13 cellular contexts compared by ENCODE assay signal in genomic region chr9:37229455-37229854, GRCh38.
DNase-seq lines count a peak whose midpoint lies in the region; ATAC-seq, FAIRE-seq and TF ChIP-seq lines count a peak whose summit lies in the region.
"Had no signal": no experiment of that assay in that cellular context is flagged by ENCODE, and none has a peak within 500 bp of the region (broad histone marks: within the 10 kb centered on the region; RNA-seq: fewer than 3 reads in every experiment).

No MANE protein-coding gene starts in this region.

- no peaks in the 10 kb centered on the region for H3K9me1 ChIP-seq in endothelial cell of umbilical vein (replicated peaks; ENCODE audit: control insufficient read depth, extremely low read depth, insufficient read depth, low read length)

- no peak for FAIRE-seq in A549 (lab: Jason Lieb, UNC)
- FAIRE-seq in endothelial cell of umbilical vein (lab: Jason Lieb, UNC), result no peak
- FAIRE-seq: GM18507 had no signal

- no peak for ATAC-seq in A549
- ATAC-seq in PC-3, result peak; percentile 71
- no peak for ATAC-seq in activated B cell treated with CpG ODN at 0.5 μM for 24 hours (ENCODE audit: low read depth)

- POLR2A ChIA-PET in A549 (lab: Yijun Ruan, JAX), result no interaction called here
- POLR2A ChIA-PET in PC-3 (lab: Charles Lee; ENCODE audit: unreplicated experiment), result no interaction called here
- POLR2A ChIA-PET in activated B cell treated with CpG ODN at 0.5 μM for 24 hours (lab: Charles Lee), result interaction anchor here (0.6 to 1.6 kb wide), 3 partner anchors 9 to 219 kb away, joined by 4 to 5 read pairs (median 4); no protein-coding TSS in a partner anchor
- POLR2A ChIA-PET in endothelial cell of umbilical vein (lab: Charles Lee), result no interaction called here

- H3K4me3 ChIP-seq in A549 (no peak overlapping the region), PC-3 (ENCODE audit: low read length) (no peak overlapping the region), endothelial cell of umbilical vein (replicated peaks in 1 of 3; ENCODE audit: insufficient read depth in 1 of 3, low read depth in 1 of 3, low read length in 3 of 3) (no peak overlapping the region)

- H3K9me2 ChIP-seq in PC-3 (replicated peaks; ENCODE audit: low read length), result no peaks in the 10 kb centered on the region

- H2AFZ ChIP-seq in PC-3 (ENCODE audit: low read length) (no peak overlapping the region), endothelial cell of umbilical vein (ENCODE audit: low read depth, low read length) (no peak overlapping the region)

- CTCF ChIA-PET in A549 (lab: Yijun Ruan, JAX), result interaction anchor here (0.6 kb wide), 1 partner anchor 177 kb away, joined by 3 read pairs; no protein-coding TSS in a partner anchor
- CTCF ChIA-PET in PC-3 (lab: Charles Lee), result no interaction called here
- CTCF ChIA-PET in activated B cell treated with CpG ODN at 0.5 μM for 24 hours (lab: Charles Lee), result interaction anchor here (0.6 kb wide), 1 partner anchor 166 kb away, joined by 3 read pairs; no protein-coding TSS in a partner anchor
- CTCF ChIA-PET in endothelial cell of umbilical vein (lab: Charles Lee), result interaction anchor here (1.0 to 1.7 kb wide), 4 partner anchors 17 to 234 kb away, joined by 3 to 5 read pairs (median 3); no protein-coding TSS in a partner anchor

- H3K27ac ChIP-seq in A549, result no peak overlapping the region
- peak overlapping the region; percentile 60 for H3K27ac ChIP-seq in PC-3 (ENCODE audit: low read length)
- peak overlapping the region; percentile 69 for H3K27ac ChIP-seq in endothelial cell of umbilical vein (ENCODE audit: insufficient read depth, low read depth, low read length)
- H3K27ac ChIP-seq: C4-2B had no signal

- WGBS in A549 (ENCODE audit: missing lambda C conversion rate), result 85% methylated on average over 1 of the region's 1 CpG

- peak overlapping the region; percentile 18 for H3K27ac Mint-ChIP-seq in activated B cell treated with CpG ODN at 0.5 μM for 24 hours
- H3K27ac Mint-ChIP-seq: CD4-positive, alpha-beta memory T cell had no signal

- peaks cover 22% of the 10 kb centered on the region for H3K36me3 Mint-ChIP-seq in activated B cell treated with CpG ODN at 0.5 μM for 24 hours (ENCODE audit: low read depth)

- H3K79me2 ChIP-seq in PC-3 (ENCODE audit: low read length) (no peaks in the 10 kb centered on the region), endothelial cell of umbilical vein (ENCODE audit: control insufficient read depth, insufficient read depth, low read length) (peaks cover 2% of the 10 kb centered on the region)

- no peaks in the 10 kb centered on the region for H3K9me3 Mint-ChIP-seq in activated B cell treated with CpG ODN at 0.5 μM for 24 hours

- dilution Hi-C loops in endothelial cell of umbilical vein (cut with MboI; ENCODE audit: extremely low pct_ligation_motif_present, low sequenced_read_pairs), result no loop called here

- TF ChIP-seq POLR2A in A549 (IDR thresholded peaks at IDR 0.05; ENCODE audit: low read length) (no peak), endothelial cell of umbilical vein (IDR thresholded peaks at IDR 0.05; ENCODE audit: low read depth, low read length) (no peak)

- H3K27me3 Mint-ChIP-seq in activated B cell treated with CpG ODN at 0.5 μM for 24 hours, result no peaks in the 10 kb centered on the region
- H3K27me3 Mint-ChIP-seq: CD4-positive, alpha-beta memory T cell had no signal

- no peaks in the 10 kb centered on the region for H3K9me3 ChIP-seq in A549
- no peaks in the 10 kb centered on the region for H3K9me3 ChIP-seq in PC-3 (ENCODE audit: low read length)
- H3K9me3 ChIP-seq in endothelial cell of umbilical vein (replicated peaks; ENCODE audit: control insufficient read depth, insufficient read depth, low read length), result no peaks in the 10 kb centered on the region
- H3K9me3 ChIP-seq: BE2C had no signal

- no peak for TF ChIP-seq EP300 in A549 (IDR thresholded peaks at IDR 0.05)

- H3K27me3 ChIP-seq in PC-3 (ENCODE audit: low read length), result no peaks in the 10 kb centered on the region
- no peaks in the 10 kb centered on the region for H3K27me3 ChIP-seq in endothelial cell of umbilical vein (ENCODE audit: control insufficient read depth in 2 of 2, insufficient read depth in 2 of 2, low read length in 2 of 2)
- H3K27me3 ChIP-seq: BE2C had no signal

- H3F3A ChIP-seq in PC-3 (ENCODE audit: low read length, unreplicated experiment), result no peaks in the 10 kb centered on the region

- no TSS peak for BruUV-seq in PC-3 (replicated peaks; lab: Mats Ljungman, UMichigan)
- BruUV-seq in endothelial cell of umbilical vein (replicated peaks; lab: Mats Ljungman, UMichigan), result no TSS peak

- intact Hi-C loops in PC-3 (cut with micrococcal nuclease), result loop anchor here (10.0 kb wide), 1 partner anchor 105 kb away; the partner anchor contains the start of gene ZCCHC7
- intact Hi-C loops in activated B cell treated with CpG ODN at 0.5 μM for 24 hours (cut with micrococcal nuclease), result no loop called here
- intact Hi-C loops in endothelial cell of umbilical vein (cut with micrococcal nuclease), result no loop called here

- TF ChIP-seq CTCF in A549 (IDR thresholded peaks at IDR 0.05) (no peak), PC-3 (conservative IDR thresholded peaks at IDR 0.05; ENCODE audit: low read depth, low read length) (no peak), activated B cell treated with CpG ODN at 0.5 μM for 24 hours (IDR thresholded peaks at IDR 0.05) (no peak), endothelial cell of umbilical vein (IDR thresholded peaks at IDR 0.05; ENCODE audit: extremely low read depth in 1 of 2, insufficient read depth in 1 of 2, low read depth in 1 of 2, low read length in 2 of 2) (no peak)

- peaks cover 20% of the 10 kb centered on the region for H3K4me1 ChIP-seq in A549
- H3K4me1 ChIP-seq in PC-3 (ENCODE audit: insufficient read depth, low read length), result peaks cover 10% of the 10 kb centered on the region
- peaks cover 7% of the 10 kb centered on the region for H3K4me1 ChIP-seq in endothelial cell of umbilical vein (ENCODE audit: control insufficient read depth, extremely low read depth, insufficient read depth, low read length)

- H3K9ac ChIP-seq in PC-3 (ENCODE audit: low read length) (no peak overlapping the region), endothelial cell of umbilical vein (replicated peaks; ENCODE audit: extremely low read depth, insufficient read depth, low read length) (no peak overlapping the region)

- TF ChIP-seq RAD21 in A549 (conservative IDR thresholded peaks at IDR 0.05 in 1 of 2, IDR thresholded peaks at IDR 0.05 in 1 of 2), result no peak

- peaks cover 50% of the 10 kb centered on the region for H3K4me1 Mint-ChIP-seq in activated B cell treated with CpG ODN at 0.5 μM for 24 hours

- DNase-seq in A549 (ENCODE audit: low read depth in 1 of 2, low spot score in 1 of 2) (no peak), PC-3 (peak; percentile 3), activated B cell treated with CpG ODN at 0.5 μM for 24 hours (no peak), endothelial cell of umbilical vein (ENCODE audit: low read depth, low spot score) (no peak), ureter (ENCODE audit: low spot score) (no peak), NCI-H2029 treated with DMSO at 0.1 percent for 48 hours (lab: John Stamatoyannopoulos, UW) (no peak), GM19240 (ENCODE audit: insufficient read length, low spot score) (no peak)
- DNase-seq: BE2C; CD4-positive, alpha-beta memory T cell; DND-41; KG1 had no signal

- H3K36me3 ChIP-seq in PC-3 (ENCODE audit: low read depth, low read length) (no peaks in the 10 kb centered on the region), endothelial cell of umbilical vein (ENCODE audit: control insufficient read depth in 2 of 2, extremely low read depth in 1 of 2, insufficient read depth in 2 of 2, low read length in 2 of 2) (no peaks in the 10 kb centered on the region)
- H3K36me3 ChIP-seq: BE2C had no signal

- H4K20me1 ChIP-seq in PC-3 (ENCODE audit: low read length) (peaks cover 9% of the 10 kb centered on the region; the same call in 1 of the 2 replicates), endothelial cell of umbilical vein (replicated peaks; ENCODE audit: control insufficient read depth, extremely low read depth, insufficient read depth, low read length) (no peaks in the 10 kb centered on the region)

- H3K4me2 ChIP-seq in A549 (peak overlapping the region; percentile 47), PC-3 (ENCODE audit: low read length) (peak overlapping the region; percentile 53), endothelial cell of umbilical vein (ENCODE audit: insufficient read depth, low read length) (no peak overlapping the region)

- no peak overlapping the region for H3K4me3 Mint-ChIP-seq in activated B cell treated with CpG ODN at 0.5 μM for 24 hours
- H3K4me3 Mint-ChIP-seq: CD4-positive, alpha-beta memory T cell had no signal

TF ChIP-seq in A549, 52 proteins besides CTCF, POLR2A, EP300 and RAD21 (continues in another document):
- TF ChIP-seq ZFP36 (IDR thresholded peaks at IDR 0.05; ENCODE audit: borderline replicate concordance, partially characterized antibody) (no peak), TFCP2L1 (CRISPR knock-in tag; IDR thresholded peaks at IDR 0.05) (no peak), RFX5 (IDR thresholded peaks at IDR 0.05) (no peak), HOXB13 (CRISPR knock-in tag; IDR thresholded peaks at IDR 0.05; ENCODE audit: low read depth) (no peak)
- TF ChIP-seq, protein P1, sequence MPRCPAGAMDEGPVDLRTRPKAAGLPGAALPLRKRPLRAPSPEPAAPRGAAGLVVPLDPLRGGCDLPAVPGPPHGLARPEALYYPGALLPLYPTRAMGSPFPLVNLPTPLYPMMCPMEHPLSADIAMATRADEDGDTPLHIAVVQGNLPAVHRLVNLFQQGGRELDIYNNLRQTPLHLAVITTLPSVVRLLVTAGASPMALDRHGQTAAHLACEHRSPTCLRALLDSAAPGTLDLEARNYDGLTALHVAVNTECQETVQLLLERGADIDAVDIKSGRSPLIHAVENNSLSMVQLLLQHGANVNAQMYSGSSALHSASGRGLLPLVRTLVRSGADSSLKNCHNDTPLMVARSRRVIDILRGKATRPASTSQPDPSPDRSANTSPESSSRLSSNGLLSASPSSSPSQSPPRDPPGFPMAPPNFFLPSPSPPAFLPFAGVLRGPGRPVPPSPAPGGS (IDR thresholded peaks at IDR 0.05), result no peak

TF ChIP-seq in endothelial cell of umbilical vein, 7 proteins besides CTCF, POLR2A, EP300 and RAD21:
- TF ChIP-seq GATA2 (IDR thresholded peaks at IDR 0.05; ENCODE audit: insufficient read depth, insufficient read length, low read depth, low read length) (no peak), EZH2 (IDR thresholded peaks at IDR 0.05; ENCODE audit: borderline replicate concordance, low read depth, low read length, severe bottlenecking) (no peak), FOS (IDR thresholded peaks at IDR 0.05; ENCODE audit: borderline replicate concordance, insufficient read depth, low read length) (no peak), JUN (IDR thresholded peaks at IDR 0.05; ENCODE audit: borderline replicate concordance, insufficient read depth, insufficient read length, low read depth) (no peak), MAX (IDR thresholded peaks at IDR 0.05; ENCODE audit: insufficient read depth, insufficient read length) (no peak), MYC (IDR thresholded peaks at IDR 0.05; ENCODE audit: low read depth, low read length) (no peak), POLR2AphosphoS5 (IDR thresholded peaks at IDR 0.05; ENCODE audit: insufficient read depth, low read depth, low read length) (no peak)
TF ChIP-seq in endothelial cell of umbilical vein: peak in this region for 0.

Comparison
In these comparisons a context has a peak if more than half of its experiments do, and no peak if none do; other contexts are left out.
1. H3K27ac ChIP-seq: peak in PC-3 (single experiment) and endothelial cell of umbilical vein (single experiment); none in A549 (0 of 2).